Comparison of ENCODE assay signal across 1 cellular context in genomic region chr3:66989241-66989640, GRCh38.
TF ChIP-seq lines count a peak whose summit lies in the region.

No MANE protein-coding gene starts in this region.

TF ChIP-seq in GM23338, 12 proteins besides CTCF, POLR2A, EP300 and RAD21:
- TF ChIP-seq POLR2AphosphoS5 (IDR thresholded peaks at IDR 0.05; ENCODE audit: low read depth) (no peak), ETS1 (IDR thresholded peaks at IDR 0.05) (no peak), ZNF114 (CRISPR knock-in tag; IDR thresholded peaks at IDR 0.05) (no peak), EZH2 (IDR thresholded peaks at IDR 0.05; ENCODE audit: low read depth, unreplicated experiment) (no peak), STAT1 (IDR thresholded peaks at IDR 0.05; ENCODE audit: unreplicated experiment) (no peak), ZNF462 (CRISPR knock-in tag; IDR thresholded peaks at IDR 0.05) (no peak), JUNB (IDR thresholded peaks at IDR 0.05; ENCODE audit: unreplicated experiment) (no peak)
TF ChIP-seq in GM23338: peak in this region for 0.
